ENCODE assay signal across 14 cellular contexts in the genomic region with DNA sequence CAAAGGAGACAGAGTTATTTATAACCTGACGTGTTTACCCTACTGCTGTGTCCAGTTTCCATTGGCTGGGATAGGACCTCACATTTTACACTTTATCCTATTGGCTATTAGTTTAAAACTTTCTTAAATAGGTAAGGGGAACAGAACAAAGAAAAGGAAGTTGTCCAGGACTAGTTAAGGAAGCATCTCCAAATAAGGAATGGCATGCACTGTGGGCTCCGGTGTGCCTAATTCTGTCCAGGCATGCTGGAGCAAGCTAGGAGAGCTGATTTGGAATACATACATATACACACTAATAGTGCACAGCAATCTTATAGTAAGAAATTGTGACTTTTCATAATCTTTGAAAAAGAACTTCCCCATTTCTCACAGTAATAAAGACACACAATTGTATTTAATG.
A peak's percentile ranks its signal among the peaks of the same experiment; 100 is the strongest.
DNase-seq lines count a peak whose midpoint lies in the region; ATAC-seq and TF ChIP-seq lines count a peak whose summit lies in the region.
"Had no signal": no experiment of that assay in that cellular context is flagged by ENCODE, and none has a peak within 500 bp of the region (broad histone marks: within the 10 kb centered on the region; RNA-seq: fewer than 3 reads in every experiment).

No MANE protein-coding gene starts in this region.

- peaks cover 24 to 26% of the 10 kb centered on the region in 2 experiments for H3K4me1 Mint-ChIP-seq in H9
- H3K4me1 Mint-ChIP-seq in T-helper 17 cell = peaks cover 30% of the 10 kb centered on the region

- H3K56ac ChIP-seq in H9 (ENCODE audit: insufficient read length, low read depth, low read length) = no peak overlapping the region

- no peak overlapping the region for H2BK120ac ChIP-seq in H9 (ENCODE audit: low read depth, low read length, poor library complexity, severe bottlenecking)

- no CpG with 5 or more reads among the region's 2 CpGs for WGBS in H9 (ENCODE audit: extremely low coverage, insufficient read length, low lambda C conversion rate)
- 38 to 39% methylated on average over 2 of the region's 2 CpGs for WGBS in esophagus squamous epithelium, 2 donors
- WGBS in prostate gland = 47% methylated on average over 2 of the region's 2 CpGs

- H2BK20ac ChIP-seq in H9 (ENCODE audit: low read depth, low read length, poor library complexity, severe bottlenecking) = no peak overlapping the region

- no peaks in the 10 kb centered on the region for H3K9me3 ChIP-seq in H9 (ENCODE audit: control insufficient read depth, low read depth, low read length)
- no peaks in the 10 kb centered on the region for H3K9me3 ChIP-seq in T-helper 17 cell (ENCODE audit: control insufficient read depth, low read length, poor library complexity, severe bottlenecking)
- H3K9me3 ChIP-seq in esophagus squamous epithelium = peaks cover 0 to 29% (median 0%) of the 10 kb centered on the region in 3 donors
- H3K9me3 ChIP-seq in prostate gland = no peaks in the 10 kb centered on the region

- no peak overlapping the region for H4K8ac ChIP-seq in H9 (replicated peaks; ENCODE audit: insufficient read length, low read depth, low read length)

- H3K27me3 Mint-ChIP-seq in H9 (ENCODE audit: low read depth) (no peaks in the 10 kb centered on the region), T-helper 17 cell (no peaks in the 10 kb centered on the region)

- TF ChIP-seq CTCF in H9 (conservative IDR thresholded peaks at IDR 0.05) = no peak
- no peak for TF ChIP-seq CTCF in esophagus squamous epithelium (IDR thresholded peaks at IDR 0.05)
- no peak for TF ChIP-seq CTCF in prostate gland (IDR thresholded peaks at IDR 0.05)

- no peak overlapping the region for H2BK15ac ChIP-seq in H9 (ENCODE audit: low read depth, low read length)

- H3K27ac Mint-ChIP-seq in H9 = peak overlapping the region in 2 of 3 experiments; percentile 84 to 95; a peak in 4 of 7 replicates
- H3K27ac Mint-ChIP-seq in T-helper 17 cell = peak overlapping the region; percentile 78

- peaks cover 18 to 36% of the 10 kb centered on the region in 2 experiments for H3K9me3 Mint-ChIP-seq in H9

- no peak overlapping the region for H3K23ac ChIP-seq in H9 (ENCODE audit: insufficient read length, low read depth, low read length)

- no peaks in the 10 kb centered on the region for H3K79me1 ChIP-seq in H9 (ENCODE audit: insufficient read depth, low read depth, low read length, poor library complexity, severe bottlenecking)

- no peak overlapping the region for H3K18ac ChIP-seq in H9 (ENCODE audit: insufficient read length, low read depth, low read length)

- TF ChIP-seq POLR2A in esophagus squamous epithelium (IDR thresholded peaks at IDR 0.05) = no peak
- no peak for TF ChIP-seq POLR2A in prostate gland (IDR thresholded peaks at IDR 0.05)

- no peak for ATAC-seq in T-helper 17 cell
- no peak for ATAC-seq in HG03280 (IDR thresholded peaks at IDR 0.05; ENCODE audit: unreplicated experiment)
- ATAC-seq: K562 had no signal

- no peak overlapping the region for H4K5ac ChIP-seq in H9 (ENCODE audit: insufficient read length, low read depth, low read length)

- no peaks in the 10 kb centered on the region for H3K27me3 ChIP-seq in H9 (ENCODE audit: insufficient read depth, low read length)
- H3K27me3 ChIP-seq in esophagus squamous epithelium = no peaks in the 10 kb centered on the region
- no peaks in the 10 kb centered on the region for H3K27me3 ChIP-seq in prostate gland (replicated peaks; ENCODE audit: insufficient read depth)
- H3K27me3 ChIP-seq: brain microvascular endothelial cell had no signal

- peaks cover 1% of the 10 kb centered on the region; the same call in 1 of the 2 replicates for H3K79me2 ChIP-seq in H9 (ENCODE audit: insufficient read depth, low read length)

- H3K4me3 Mint-ChIP-seq in H9 (no peak overlapping the region), T-helper 17 cell (no peak overlapping the region)

- no peak overlapping the region for H3K9ac ChIP-seq in H9 (ENCODE audit: extremely low read depth, insufficient read length, low read length)

- H3K14ac ChIP-seq in H9 (ENCODE audit: insufficient read depth, low read length) = no peak overlapping the region

- no peak overlapping the region for H3T11ph ChIP-seq in H9 (ENCODE audit: low read length)

- H3K36me3 ChIP-seq in esophagus squamous epithelium = peaks cover 0 to 58% (median 0%) of the 10 kb centered on the region in 3 donors
- H3K36me3 ChIP-seq in prostate gland = no peaks in the 10 kb centered on the region
- H3K36me3 ChIP-seq: brain microvascular endothelial cell had no signal

- H2BK5ac ChIP-seq in H9 (ENCODE audit: insufficient read length, low read length) = no peak overlapping the region

- H2BK12ac ChIP-seq in H9 (ENCODE audit: insufficient read length, low read depth, low read length) = no peak overlapping the region

- no peaks in the 10 kb centered on the region for H3K23me2 ChIP-seq in H9 (ENCODE audit: insufficient read length, low read depth, low read length, poor library complexity, severe bottlenecking)

- H3K4me1 ChIP-seq in H9 (ENCODE audit: insufficient read depth, low read length) = no peaks in the 10 kb centered on the region
- peaks cover 17 to 38% (median 18%) of the 10 kb centered on the region in 3 donors for H3K4me1 ChIP-seq in esophagus squamous epithelium
- H3K4me1 ChIP-seq in prostate gland (replicated peaks) = no peaks in the 10 kb centered on the region

- peaks cover 51 to 62% (median 60%) of the 10 kb centered on the region in 3 experiments for H3K36me3 Mint-ChIP-seq in H9 (ENCODE audit: insufficient read depth in 1 of 3, low read depth in 3 of 3)
- H3K36me3 Mint-ChIP-seq in T-helper 17 cell (ENCODE audit: low read depth) = peaks cover 2% of the 10 kb centered on the region

- no peak overlapping the region for H4K91ac ChIP-seq in H9 (ENCODE audit: insufficient read length, low read depth, low read length)

- H3K4me3 ChIP-seq in esophagus squamous epithelium (no peak overlapping the region), prostate gland (no peak overlapping the region)
- H3K4me3 ChIP-seq: K562 had no signal

- H3K4ac ChIP-seq in H9 (ENCODE audit: low read depth, low read length) = no peak overlapping the region

- no peak overlapping the region for H2AFZ ChIP-seq in H9 (ENCODE audit: low read length)

- H3K27ac ChIP-seq in H9 (ENCODE audit: insufficient read length, low read depth, low read length) = no peak overlapping the region
- H3K27ac ChIP-seq in esophagus squamous epithelium = peak overlapping the region in 3 of 4 donors; percentile 10 to 56 (median 47)
- H3K27ac ChIP-seq in prostate gland = peak overlapping the region; percentile 4 to 42
- H3K27ac ChIP-seq: brain microvascular endothelial cell had no signal

- no peak overlapping the region for H3K4me2 ChIP-seq in H9 (ENCODE audit: insufficient read depth, insufficient read length, low read length)

- H2AK5ac ChIP-seq in H9 (ENCODE audit: insufficient read length, low read length) = no peak overlapping the region

- DNase-seq in H9 (no peak), T-helper 17 cell (no peak), esophagus squamous epithelium (lab: John Stamatoyannopoulos, UW) (no peak), prostate gland (ENCODE audit: low spot score) (peak; percentile 57), GM19240 (ENCODE audit: insufficient read length, low spot score) (no peak), DMS153 (lab: John Stamatoyannopoulos, UW) (no peak)
- DNase-seq: brain microvascular endothelial cell; GOT3; NCI-H2081; stimulated activated CD4-positive, alpha-beta T cell treated with anti-CD3 and anti-CD28 coated beads, Interleukin-4, amount 100 ng/mL, for 4 hours; substantia nigra; T-helper 2 cell had no signal

- intact Hi-C loops in esophagus squamous epithelium (cut with DNase I) = no loop called here
- intact Hi-C loops in prostate gland (cut with DNase I) = no loop called here

- no peaks in the 10 kb centered on the region for H4K20me1 ChIP-seq in H9 (ENCODE audit: control insufficient read depth, insufficient read depth, insufficient read length)
